ENCODE assay signal across 16 cellular contexts in the genomic region with DNA sequence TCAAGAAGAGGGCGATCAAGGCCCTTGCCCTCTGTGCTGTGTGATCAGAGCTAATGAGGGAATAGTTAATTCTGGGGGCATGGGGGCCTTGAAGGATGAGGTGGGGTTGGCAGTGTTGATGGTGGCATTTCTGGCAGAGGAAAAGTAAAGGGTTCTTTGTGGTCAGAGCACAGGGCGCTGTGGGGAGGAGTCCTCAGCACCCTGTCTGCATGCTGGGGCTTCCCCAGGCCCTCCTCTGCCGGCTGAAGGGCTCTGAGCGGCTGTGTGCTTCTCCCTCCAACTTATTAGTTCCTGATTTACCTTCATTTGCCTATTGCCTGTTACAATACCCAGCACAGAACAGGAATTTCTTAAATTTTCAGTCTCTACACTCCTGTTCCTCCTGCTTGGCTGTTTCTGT. TPM values are rescaled to one million over a fixed set of nuclear protein-coding genes. Genes with fewer than 3 reads are reported as not detected.
DNase-seq lines count a peak whose midpoint lies in the region; ATAC-seq and TF ChIP-seq lines count a peak whose summit lies in the region.
"Had no signal": no experiment of that assay in that cellular context is flagged by ENCODE, and none has a peak within 500 bp of the region (broad histone marks: within the 10 kb centered on the region; RNA-seq: fewer than 3 reads in every experiment).

No MANE protein-coding gene starts in this region.

- no peaks in the 10 kb centered on the region for H3K79me2 ChIP-seq in DND-41 (ENCODE audit: insufficient read depth, low read length)
- no peaks in the 10 kb centered on the region for H3K79me2 ChIP-seq in SU-DHL-6 (ENCODE audit: insufficient read depth, low read length)

- intact Hi-C loops in gastrocnemius medialis (cut with DNase I; ENCODE audit: low total_unique reads): no loop called here

- peaks cover 12% of the 10 kb centered on the region; the same call in 1 of the 2 replicates for H3F3A ChIP-seq in SU-DHL-6 (ENCODE audit: insufficient read depth)

- H3K4me3 ChIP-seq in DND-41 (ENCODE audit: low read depth in 1 of 2, low read length in 2 of 2) (no peak overlapping the region), SU-DHL-6 (ENCODE audit: insufficient read depth, low read length, poor library complexity, severe bottlenecking) (no peak overlapping the region), gastrocnemius medialis (no peak overlapping the region)
- H3K4me3 ChIP-seq: SK-N-MC, transverse colon had no signal

- no peak overlapping the region for H2AFZ ChIP-seq in DND-41 (ENCODE audit: low read depth, low read length)
- no peak overlapping the region for H2AFZ ChIP-seq in SU-DHL-6 (ENCODE audit: low read depth, low read length, severe bottlenecking)

- H3K4me1 ChIP-seq in DND-41 (ENCODE audit: insufficient read depth, low read length) (no peaks in the 10 kb centered on the region), gastrocnemius medialis (no peaks in the 10 kb centered on the region)

- no peak overlapping the region for H3K27ac ChIP-seq in DND-41 (ENCODE audit: low read length)
- H3K27ac ChIP-seq in SU-DHL-6 (ENCODE audit: low read depth, low read length): no peak overlapping the region
- H3K27ac ChIP-seq in gastrocnemius medialis: no peak overlapping the region
- H3K27ac ChIP-seq: SK-N-MC, transverse colon had no signal

- ATAC-seq in DND-41 (ENCODE audit: insufficient read depth, low read depth): peak; percentile 64; the same call in 2 of the 3 replicates
- peak; percentile 44 for ATAC-seq in GM19351 (IDR thresholded peaks at IDR 0.05; ENCODE audit: unreplicated experiment)
- peak; percentile 59 for ATAC-seq in HG02943 (IDR thresholded peaks at IDR 0.05; ENCODE audit: low read depth, unreplicated experiment)
- no peak for ATAC-seq in gastrocnemius medialis

- H3K27me3 ChIP-seq in DND-41 (ENCODE audit: insufficient read depth, low read length, poor library complexity) (peaks cover 27% of the 10 kb centered on the region), SU-DHL-6 (ENCODE audit: low read length) (no peaks in the 10 kb centered on the region), gastrocnemius medialis (peaks cover 0 to 13% (median 8%) of the 10 kb centered on the region in 3 donors)

- in situ Hi-C loops in gastrocnemius medialis (cut with MboI; ENCODE audit: low sequenced_read_pairs in 4 of 4): no loop called here

- H3K9ac ChIP-seq in DND-41 (ENCODE audit: low read depth, low read length): no peak overlapping the region
- H3K9ac ChIP-seq in SU-DHL-6 (ENCODE audit: low read length): no peak overlapping the region

- H4K20me1 ChIP-seq in DND-41 (ENCODE audit: insufficient read depth, low read length) (no peaks in the 10 kb centered on the region), SU-DHL-6 (ENCODE audit: low read depth, low read length) (no peaks in the 10 kb centered on the region)

- H3K9me3 ChIP-seq in DND-41 (ENCODE audit: insufficient read depth, low read length, severe bottlenecking): no peaks in the 10 kb centered on the region
- no peaks in the 10 kb centered on the region for H3K9me3 ChIP-seq in SU-DHL-6 (ENCODE audit: insufficient read depth, low read length)
- H3K9me3 ChIP-seq in gastrocnemius medialis: no peaks in the 10 kb centered on the region
- H3K9me3 ChIP-seq: transverse colon had no signal

- TF ChIP-seq POLR2A in gastrocnemius medialis (IDR thresholded peaks at IDR 0.05): no peak

- H3K9me2 ChIP-seq in SU-DHL-6 (replicated peaks; ENCODE audit: insufficient read depth, low read length): no peaks in the 10 kb centered on the region

- no peaks in the 10 kb centered on the region for H3K36me3 ChIP-seq in DND-41 (ENCODE audit: insufficient read depth, low read length)
- no peaks in the 10 kb centered on the region for H3K36me3 ChIP-seq in SU-DHL-6 (ENCODE audit: low read length)
- no peaks in the 10 kb centered on the region for H3K36me3 ChIP-seq in gastrocnemius medialis
- H3K36me3 ChIP-seq: transverse colon had no signal

- TF ChIP-seq CTCF in DND-41 (IDR thresholded peaks at IDR 0.05; ENCODE audit: borderline replicate concordance, extremely low read depth, low read length, poor library complexity, severe bottlenecking) (no peak), SU-DHL-6 (IDR thresholded peaks at IDR 0.05; ENCODE audit: insufficient read depth, low read length, poor library complexity, severe bottlenecking) (no peak), gastrocnemius medialis (IDR thresholded peaks at IDR 0.05 in 4 of 5, conservative IDR thresholded peaks at IDR 0.05 in 1 of 5) (no peak)

- H3K4me2 ChIP-seq in DND-41 (ENCODE audit: insufficient read depth, low read length): no peak overlapping the region
- peak overlapping the region; percentile 24 for H3K4me2 ChIP-seq in SU-DHL-6 (ENCODE audit: low read depth, low read length, poor library complexity, severe bottlenecking)

- DNase-seq in DND-41 (no peak), dedifferentiated amniotic fluid mesenchymal stem cell (ENCODE audit: extremely low spot score) (no peak), gastrocnemius medialis (no peak), cerebellar cortex (ENCODE audit: low spot score) (no peak)
- no peak for DNase-seq in stimulated activated CD4-positive, alpha-beta T cell treated with anti-CD3 and anti-CD28 coated beads, Interleukin-4, amount 100 ng/mL, for 24 hours
- DNase-seq: ACHN; activated CD4-positive, CD25-positive, alpha-beta regulatory T cell; activated T-cell treated with anti-CD3 and anti-CD28 coated beads, Interleukin-2, amount 50 U/mL, for 24 hours; DMS53; head of caudate nucleus; NCI-H774; transverse colon had no signal

RNA-seq across cellular contexts. Expression of a gene that starts 4.0 kb away (rescaled TPM):
- total RNA-seq in gastrocnemius medialis: under 1 TPM in 1 of 4 donors, not detected in 3; 0.09 TPM

Comparison
In these comparisons a context has a peak if more than half of its experiments do, and no peak if none do; other contexts are left out.
1. ATAC-seq: peak in DND-41 (single experiment), GM19351 (single experiment) and HG02943 (single experiment); none in gastrocnemius medialis (0 of 2).